11 cellular contexts compared by ENCODE assay signal in genomic region chr10:17655009-17655408, GRCh38. TPM values are rescaled to one million over a fixed set of nuclear protein-coding genes. Genes with fewer than 3 reads are reported as not detected.
DNase-seq lines count a peak whose midpoint lies in the region; ATAC-seq and TF ChIP-seq lines count a peak whose summit lies in the region.
"Had no signal": no experiment of that assay in that cellular context is flagged by ENCODE, and none has a peak within 500 bp of the region (broad histone marks: within the 10 kb centered on the region; RNA-seq: fewer than 3 reads in every experiment).

No MANE protein-coding gene starts in this region.

- in situ Hi-C loops in GM13977 (cut with MboI; ENCODE audit: low pct_unique_long_range_greater_than_20kb, low sequenced_read_pairs, unreplicated experiment), result loop anchor here (25.0 kb wide), 1 partner anchor 1007 kb away; the partner anchor contains the start of genes ARL5B and NSUN6

- peaks cover 76% of the 10 kb centered on the region for H3K4me1 Mint-ChIP-seq in activated CD8-positive, alpha-beta T cell treated with anti-CD3 and anti-CD28 coated beads for 36 hours (ENCODE audit: low read depth)
- peaks cover 58% of the 10 kb centered on the region for H3K4me1 Mint-ChIP-seq in activated CD8-positive, alpha-beta T cell treated with anti-CD3 and anti-CD28 coated beads, Interleukin-2, amount 10 ng/mL, durations not matched to agents 7 days and 5 days (ENCODE audit: low read depth)

- H3K27me3 ChIP-seq in neutrophil, result no peaks in the 10 kb centered on the region
- H3K27me3 ChIP-seq: transverse colon had no signal

- H3K27ac ChIP-seq in neutrophil, result peak overlapping the region; percentile 41
- H3K27ac ChIP-seq: transverse colon had no signal

- no peaks in the 10 kb centered on the region for H3K27me3 Mint-ChIP-seq in activated CD8-positive, alpha-beta T cell treated with anti-CD3 and anti-CD28 coated beads for 36 hours
- H3K27me3 Mint-ChIP-seq in activated CD8-positive, alpha-beta T cell treated with anti-CD3 and anti-CD28 coated beads, Interleukin-2, amount 10 ng/mL, durations not matched to agents 7 days and 5 days (ENCODE audit: low read depth), result no peaks in the 10 kb centered on the region

- H3K36me3 ChIP-seq in neutrophil, result no peaks in the 10 kb centered on the region

- H3K4me3 Mint-ChIP-seq in activated CD8-positive, alpha-beta T cell treated with anti-CD3 and anti-CD28 coated beads for 36 hours, result no peak overlapping the region
- H3K4me3 Mint-ChIP-seq in activated CD8-positive, alpha-beta T cell treated with anti-CD3 and anti-CD28 coated beads, Interleukin-2, amount 10 ng/mL, durations not matched to agents 7 days and 5 days, result no peak overlapping the region

- no peak for TF ChIP-seq CTCF in activated CD8-positive, alpha-beta T cell treated with anti-CD3 and anti-CD28 coated beads for 36 hours (IDR thresholded peaks at IDR 0.05)
- TF ChIP-seq CTCF in neutrophil (IDR thresholded peaks at IDR 0.05) (no peak), GM13977 (IDR thresholded peaks at IDR 0.05; ENCODE audit: extremely low read depth, insufficient read depth, missing control alignments) (no peak)

- H3K36me3 Mint-ChIP-seq in activated CD8-positive, alpha-beta T cell treated with anti-CD3 and anti-CD28 coated beads for 36 hours (ENCODE audit: low read depth), result peaks cover 74% of the 10 kb centered on the region
- H3K36me3 Mint-ChIP-seq in activated CD8-positive, alpha-beta T cell treated with anti-CD3 and anti-CD28 coated beads, Interleukin-2, amount 10 ng/mL, durations not matched to agents 7 days and 5 days (ENCODE audit: low read depth), result peaks cover 82% of the 10 kb centered on the region

- H3K27ac Mint-ChIP-seq in activated CD8-positive, alpha-beta T cell treated with anti-CD3 and anti-CD28 coated beads for 36 hours, result peak overlapping the region; percentile 43
- no peak overlapping the region for H3K27ac Mint-ChIP-seq in activated CD8-positive, alpha-beta T cell treated with anti-CD3 and anti-CD28 coated beads, Interleukin-2, amount 10 ng/mL, durations not matched to agents 7 days and 5 days

- peaks cover 28% of the 10 kb centered on the region for H3K9me3 Mint-ChIP-seq in activated CD8-positive, alpha-beta T cell treated with anti-CD3 and anti-CD28 coated beads for 36 hours
- H3K9me3 Mint-ChIP-seq in activated CD8-positive, alpha-beta T cell treated with anti-CD3 and anti-CD28 coated beads, Interleukin-2, amount 10 ng/mL, durations not matched to agents 7 days and 5 days (ENCODE audit: insufficient read depth), result peaks cover 41% of the 10 kb centered on the region

- peaks cover 4 to 8% of the 10 kb centered on the region in 2 experiments for H3K4me1 ChIP-seq in neutrophil (ENCODE audit: control insufficient read depth in 1 of 2, insufficient read depth in 1 of 2, low read depth in 1 of 2, low read length in 1 of 2)

- CTCF ChIA-PET in activated CD8-positive, alpha-beta T cell treated with anti-CD3 and anti-CD28 coated beads for 36 hours (lab: Charles Lee), result interaction anchor here (1.0 kb wide), 1 partner anchor 11 kb away, joined by 3 read pairs; the partner anchor contains the start of gene STAM
- CTCF ChIA-PET in activated CD8-positive, alpha-beta T cell treated with anti-CD3 and anti-CD28 coated beads, Interleukin-2, amount 10 ng/mL, durations not matched to agents 7 days and 5 days (lab: Charles Lee), result interaction anchor here (1.0 kb wide), 1 partner anchor 11 kb away, joined by 5 read pairs; the partner anchor contains the start of gene STAM
- CTCF ChIA-PET in HEK293T (lab: Yijun Ruan, JAX), result no interaction called here

- ATAC-seq in activated CD8-positive, alpha-beta T cell treated with anti-CD3 and anti-CD28 coated beads for 36 hours, result no peak
- ATAC-seq in activated CD8-positive, alpha-beta T cell treated with anti-CD3 and anti-CD28 coated beads, Interleukin-2, amount 10 ng/mL, durations not matched to agents 7 days and 5 days, result no peak
- ATAC-seq in GM21390 (IDR thresholded peaks at IDR 0.05; ENCODE audit: unreplicated experiment) (peak; percentile 30), HG03439 (IDR thresholded peaks at IDR 0.05; ENCODE audit: unreplicated experiment) (peak; percentile 17)

- POLR2A ChIA-PET in activated CD8-positive, alpha-beta T cell treated with anti-CD3 and anti-CD28 coated beads for 36 hours (lab: Charles Lee), result interaction anchor here (1.5 to 3.9 kb wide), 2 partner anchors 10 to 19 kb away, joined by 3 to 19 read pairs; partner anchors contain the start of gene STAM
- POLR2A ChIA-PET in activated CD8-positive, alpha-beta T cell treated with anti-CD3 and anti-CD28 coated beads, Interleukin-2, amount 10 ng/mL, durations not matched to agents 7 days and 5 days (lab: Charles Lee), result interaction anchor here (1.0 to 1.9 kb wide), 2 partner anchors 11 kb away, joined by 7 to 8 read pairs; partner anchors contain the start of gene STAM
- POLR2A ChIA-PET in HEK293T (lab: Yijun Ruan, JAX), result interaction anchor here (4.4 kb wide), 1 partner anchor 11 kb away, joined by 25 read pairs; the partner anchor contains the start of gene STAM

- no peak for DNase-seq in activated CD8-positive, alpha-beta T cell treated with anti-CD3 and anti-CD28 coated beads for 36 hours
- DNase-seq in activated CD8-positive, alpha-beta T cell treated with anti-CD3 and anti-CD28 coated beads, Interleukin-2, amount 10 ng/mL, durations not matched to agents 7 days and 5 days, result no peak
- no peak for DNase-seq in activated naive CD4-positive, alpha-beta T cell treated with Interleukin-2 at 50 U/mL for 16 hours
- DNase-seq in GM13977 (ENCODE audit: low spot score), result no peak
- no peak for DNase-seq in HEK293T (ENCODE audit: extremely low spot score)
- DNase-seq: anterior cingulate cortex, NCI-H2107, transverse colon had no signal

- no peaks in the 10 kb centered on the region for H3K9me3 ChIP-seq in neutrophil
- H3K9me3 ChIP-seq: transverse colon had no signal

- H3K4me3 ChIP-seq in neutrophil (ENCODE audit: low read depth in 1 of 2, low read length in 1 of 2), result no peak overlapping the region
- H3K4me3 ChIP-seq: transverse colon had no signal

- intact Hi-C loops in activated CD8-positive, alpha-beta T cell treated with anti-CD3 and anti-CD28 coated beads for 36 hours (cut with micrococcal nuclease), result no loop called here

TF ChIP-seq in HEK293T, 16 proteins besides CTCF, POLR2A, EP300 and RAD21:
- no peak for TF ChIP-seq SP1 (IDR thresholded peaks at IDR 0.05)
- TF ChIP-seq L3MBTL2 (conservative IDR thresholded peaks at IDR 0.05), result no peak
- TF ChIP-seq FOXA1 (IDR thresholded peaks at IDR 0.05), result no peak
- no peak for TF ChIP-seq CTBP1 (IDR thresholded peaks at IDR 0.05; ENCODE audit: borderline replicate concordance)
- TF ChIP-seq LEF1 (IDR thresholded peaks at IDR 0.05; ENCODE audit: borderline replicate concordance), result no peak
- TF ChIP-seq, protein P1, sequence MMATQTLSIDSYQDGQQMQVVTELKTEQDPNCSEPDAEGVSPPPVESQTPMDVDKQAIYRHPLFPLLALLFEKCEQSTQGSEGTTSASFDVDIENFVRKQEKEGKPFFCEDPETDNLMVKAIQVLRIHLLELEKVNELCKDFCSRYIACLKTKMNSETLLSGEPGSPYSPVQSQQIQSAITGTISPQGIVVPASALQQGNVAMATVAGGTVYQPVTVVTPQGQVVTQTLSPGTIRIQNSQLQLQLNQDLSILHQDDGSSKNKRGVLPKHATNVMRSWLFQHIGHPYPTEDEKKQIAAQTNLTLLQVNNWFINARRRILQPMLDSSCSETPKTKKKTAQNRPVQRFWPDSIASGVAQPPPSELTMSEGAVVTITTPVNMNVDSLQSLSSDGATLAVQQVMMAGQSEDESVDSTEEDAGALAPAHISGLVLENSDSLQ (IDR thresholded peaks at IDR 0.05), result no peak
- TF ChIP-seq ARNT (IDR thresholded peaks at IDR 0.05), result no peak
- TF ChIP-seq TARDBP (IDR thresholded peaks at IDR 0.05), result no peak
- TF ChIP-seq SUZ12 (IDR thresholded peaks at IDR 0.05), result no peak
- no peak for TF ChIP-seq ELF4 (IDR thresholded peaks at IDR 0.05)
- TF ChIP-seq FOXM1 (IDR thresholded peaks at IDR 0.05; ENCODE audit: borderline replicate concordance), result no peak
- no peak for TF ChIP-seq HDGF (IDR thresholded peaks at IDR 0.05; ENCODE audit: borderline replicate concordance)
- TF ChIP-seq NFRKB (IDR thresholded peaks at IDR 0.05), result no peak
- TF ChIP-seq ZNF384 (IDR thresholded peaks at IDR 0.05), result no peak
- TF ChIP-seq BHLHE40 (IDR thresholded peaks at IDR 0.05; ENCODE audit: borderline replicate concordance), result no peak
- TF ChIP-seq FOXK2 (IDR thresholded peaks at IDR 0.05), result no peak

RNA-seq across cellular contexts. Expression of gene STAM, which starts 11.1 kb away (rescaled TPM):
- 10 to 100 TPM; 21.6 to 24.5 TPM for total RNA-seq in activated CD8-positive, alpha-beta T cell treated with anti-CD3 and anti-CD28 coated beads for 36 hours
- total RNA-seq in activated CD8-positive, alpha-beta T cell treated with anti-CD3 and anti-CD28 coated beads, Interleukin-2, amount 10 ng/mL, durations not matched to agents 7 days and 5 days, result 10 to 100 TPM; 20.8 to 21.9 TPM

RNA-seq across cellular contexts. Expression of gene HACD1, which starts 37.8 kb away (rescaled TPM):
- total RNA-seq in activated CD8-positive, alpha-beta T cell treated with anti-CD3 and anti-CD28 coated beads for 36 hours, result 1 to 10 TPM; 2.6 to 2.8 TPM
- 1 to 10 TPM in 1 of 2 experiments, under 1 TPM in 1; 0.40 to 1.1 TPM for total RNA-seq in activated CD8-positive, alpha-beta T cell treated with anti-CD3 and anti-CD28 coated beads, Interleukin-2, amount 10 ng/mL, durations not matched to agents 7 days and 5 days

Comparison
In these comparisons a context has a peak if more than half of its experiments do, and no peak if none do; other contexts are left out.
1. ATAC-seq: peak in GM21390 (single experiment) and HG03439 (single experiment); none in activated CD8-positive, alpha-beta T cell treated with anti-CD3 and anti-CD28 coated beads for 36 hours (single experiment) and activated CD8-positive, alpha-beta T cell treated with anti-CD3 and anti-CD28 coated beads, Interleukin-2, amount 10 ng/mL, durations not matched to agents 7 days and 5 days (single experiment).